In genomic region chr5:40033411-40033810, GRCh38 we compare ENCODE assay signal across 10 cellular contexts.
DNase-seq lines count a peak whose midpoint lies in the region; ATAC-seq and TF ChIP-seq lines count a peak whose summit lies in the region.
"Had no signal": no experiment of that assay in that cellular context is flagged by ENCODE, and none has a peak within 500 bp of the region (broad histone marks: within the 10 kb centered on the region; RNA-seq: fewer than 3 reads in every experiment).

No MANE protein-coding gene starts in this region.

- no peak overlapping the region for H2AFZ ChIP-seq in SK-N-SH (ENCODE audit: low read depth)

- no peak overlapping the region for H3K4me3 ChIP-seq in SK-N-SH (ENCODE audit: low read depth in 2 of 2, low read length in 1 of 2)
- no peak overlapping the region for H3K4me3 ChIP-seq in thyroid gland (replicated peaks in 1 of 3)
- H3K4me3 ChIP-seq: HAP-1 had no signal

- no peak overlapping the region for H3K4me2 ChIP-seq in SK-N-SH

- ATAC-seq in HG03103 (IDR thresholded peaks at IDR 0.05; ENCODE audit: low read depth, unreplicated experiment) = peak; percentile 96
- ATAC-seq in activated B cell treated with CpG ODN at 0.5 μM for 24 hours (ENCODE audit: low read depth) = peak; percentile 98

- CTCF ChIA-PET in activated B cell treated with CpG ODN at 0.5 μM for 24 hours (lab: Charles Lee) (no interaction called here), SK-N-SH (lab: Yijun Ruan, JAX) (no interaction called here)

- no peaks in the 10 kb centered on the region for H3K27me3 Mint-ChIP-seq in activated B cell treated with CpG ODN at 0.5 μM for 24 hours

- TF ChIP-seq RAD21 in SK-N-SH (IDR thresholded peaks at IDR 0.05; ENCODE audit: low read length) = no peak

- in situ Hi-C loops in G401 (cut with HindIII; ENCODE audit: low sequenced_read_pairs) = no loop called here

- WGBS in SK-N-SH (ENCODE audit: low lambda C conversion rate) = 65% methylated on average over 3 of the region's 3 CpGs
- WGBS in thyroid gland, 2 donors = 61 to 63% methylated on average over 3 of the region's 3 CpGs

- peak; percentile 8 for DNase-seq in stimulated activated CD4-positive, alpha-beta T cell treated with anti-CD3 and anti-CD28 coated beads, Interleukin-2, amount 100 ng/mL, for 4 hours (ENCODE audit: low read depth)
- DNase-seq in stimulated activated CD4-positive, alpha-beta T cell treated with anti-CD3 and anti-CD28 coated beads, Interleukin-4, amount 100 ng/mL, for 24 hours = no peak
- DNase-seq in activated B cell treated with CpG ODN at 0.5 μM for 24 hours (peak; percentile 31), SK-N-SH (no peak), thyroid gland (no peak), G401 (ENCODE audit: low spot score) (no peak), cortex of kidney (lab: John Stamatoyannopoulos, UW) (no peak)
- DNase-seq: NCI-H510A had no signal

- TF ChIP-seq EP300 in SK-N-SH (IDR thresholded peaks at IDR 0.05; ENCODE audit: borderline replicate concordance in 1 of 2, low read depth in 1 of 2, low read length in 1 of 2) = no peak

- H3F3A ChIP-seq in SK-N-SH (replicated peaks; ENCODE audit: insufficient read depth) = no peaks in the 10 kb centered on the region

- no peak for TF ChIP-seq POLR2A in thyroid gland (IDR thresholded peaks at IDR 0.05)

- H3K4me1 ChIP-seq in SK-N-SH (ENCODE audit: control insufficient read depth in 1 of 2, insufficient read depth in 2 of 2, low read depth in 1 of 2, low read length in 1 of 2) (no peaks in the 10 kb centered on the region), thyroid gland (no peaks in the 10 kb centered on the region)
- H3K4me1 ChIP-seq: HAP-1 had no signal

- H3K36me3 Mint-ChIP-seq in activated B cell treated with CpG ODN at 0.5 μM for 24 hours (ENCODE audit: low read depth) = no peaks in the 10 kb centered on the region

- peaks cover 36% of the 10 kb centered on the region for H3K4me1 Mint-ChIP-seq in activated B cell treated with CpG ODN at 0.5 μM for 24 hours

- H3K79me2 ChIP-seq in SK-N-SH (ENCODE audit: insufficient read depth) = no peaks in the 10 kb centered on the region

- intact Hi-C loops in activated B cell treated with CpG ODN at 0.5 μM for 24 hours (cut with micrococcal nuclease) (loop anchor here (1.0 to 5.0 kb wide), 8 partner anchors 192 to 724 kb away; partner anchors contain the start of gene TTC33), thyroid gland (cut with DNase I) (no loop called here)

- H3K9me3 Mint-ChIP-seq in activated B cell treated with CpG ODN at 0.5 μM for 24 hours = peaks cover 3% of the 10 kb centered on the region

- H3K27ac Mint-ChIP-seq in activated B cell treated with CpG ODN at 0.5 μM for 24 hours = peak overlapping the region; percentile 80

- TF ChIP-seq CTCF in activated B cell treated with CpG ODN at 0.5 μM for 24 hours (IDR thresholded peaks at IDR 0.05) = no peak
- no peak for TF ChIP-seq CTCF in SK-N-SH (IDR thresholded peaks at IDR 0.05)
- no peak for TF ChIP-seq CTCF in thyroid gland (IDR thresholded peaks at IDR 0.05)

- H3K36me3 ChIP-seq in SK-N-SH (replicated peaks in 1 of 2; ENCODE audit: control insufficient read depth in 1 of 2, insufficient read depth in 2 of 2, low read length in 1 of 2) (no peaks in the 10 kb centered on the region), thyroid gland (no peaks in the 10 kb centered on the region)
- H3K36me3 ChIP-seq: HAP-1 had no signal

- H4K20me1 ChIP-seq in SK-N-SH (ENCODE audit: insufficient read depth) = no peaks in the 10 kb centered on the region

- H3K4me3 Mint-ChIP-seq in activated B cell treated with CpG ODN at 0.5 μM for 24 hours = peak overlapping the region; percentile 21

- no peak overlapping the region for H3K9ac ChIP-seq in SK-N-SH

- no peaks in the 10 kb centered on the region for H3K9me2 ChIP-seq in SK-N-SH

- H3K9me3 ChIP-seq in SK-N-SH (no peaks in the 10 kb centered on the region), thyroid gland (no peaks in the 10 kb centered on the region)
- H3K9me3 ChIP-seq: HAP-1 had no signal

- H3K27me3 ChIP-seq in SK-N-SH (ENCODE audit: insufficient read depth) = no peaks in the 10 kb centered on the region; the same call in 1 of the 2 replicates
- no peaks in the 10 kb centered on the region for H3K27me3 ChIP-seq in thyroid gland

- POLR2A ChIA-PET in activated B cell treated with CpG ODN at 0.5 μM for 24 hours (lab: Charles Lee) (interaction anchor here (1.1 kb wide), 1 partner anchor 192 kb away, joined by 5 read pairs; no protein-coding TSS in a partner anchor), SK-N-SH (lab: Yijun Ruan, JAX) (no interaction called here)

- H3K27ac ChIP-seq in SK-N-SH (ENCODE audit: low read depth in 2 of 2, low read length in 1 of 2) (no peak overlapping the region), thyroid gland (no peak overlapping the region)

TF ChIP-seq in SK-N-SH, 30 proteins besides CTCF, POLR2A, EP300 and RAD21:
- TF ChIP-seq MXI1 (IDR thresholded peaks at IDR 0.05; ENCODE audit: low read depth, low read length) (no peak), GATA2 (CRISPR knock-in tag; IDR thresholded peaks at IDR 0.05) (no peak), JUND (IDR thresholded peaks at IDR 0.05) (no peak)

Comparison
In these comparisons a context has a peak if more than half of its experiments do, and no peak if none do; other contexts are left out.
1. DNase-seq: peak in stimulated activated CD4-positive, alpha-beta T cell treated with anti-CD3 and anti-CD28 coated beads, Interleukin-2, amount 100 ng/mL, for 4 hours (single experiment) and activated B cell treated with CpG ODN at 0.5 μM for 24 hours (single experiment); none in stimulated activated CD4-positive, alpha-beta T cell treated with anti-CD3 and anti-CD28 coated beads, Interleukin-4, amount 100 ng/mL, for 24 hours (single experiment), SK-N-SH (single experiment), thyroid gland (0 of 2), G401 (single experiment) and cortex of kidney (single experiment).